8 cellular contexts compared by ENCODE assay signal in genomic region chr6:32176476-32177181, GRCh38. TPM values are rescaled to one million over a fixed set of nuclear protein-coding genes. Genes with fewer than 3 reads are reported as not detected.
DNase-seq lines count a peak whose midpoint lies in the region; ATAC-seq and TF ChIP-seq lines count a peak whose summit lies in the region.

No MANE protein-coding gene starts in this region.

- H2BK5ac ChIP-seq in trophoblast cell (ENCODE audit: low read depth, low read length, poor library complexity) = peak overlapping the region; percentile 62

- peak overlapping the region; percentile 69 for H2AK5ac ChIP-seq in trophoblast cell (ENCODE audit: low read length)

- H3K27me3 ChIP-seq in esophagus muscularis mucosa (no peaks in the 10 kb centered on the region), trophoblast cell (ENCODE audit: insufficient read depth, low read length) (no peaks in the 10 kb centered on the region)

- no peak overlapping the region for H3K23ac ChIP-seq in trophoblast cell (ENCODE audit: low read length)

- H3K79me2 ChIP-seq in trophoblast cell (ENCODE audit: control insufficient read depth, insufficient read depth, low read length, poor library complexity) = peaks cover 10% of the 10 kb centered on the region

- peak overlapping the region; percentile 74 to 93 (median 80) for H3K4me3 ChIP-seq in esophagus muscularis mucosa
- H3K4me3 ChIP-seq in trophoblast cell (ENCODE audit: low read depth, low read length) = no peak overlapping the region

- TF ChIP-seq EP300 in esophagus muscularis mucosa (IDR thresholded peaks at IDR 0.05) = no peak

- H4K12ac ChIP-seq in trophoblast cell (ENCODE audit: low read depth, low read length) = peak overlapping the region; percentile 39

- H3K18ac ChIP-seq in trophoblast cell (ENCODE audit: low read length) = no peak overlapping the region

- H3K9me3 ChIP-seq in esophagus muscularis mucosa (no peaks in the 10 kb centered on the region), trophoblast cell (ENCODE audit: insufficient read depth, low read depth, low read length) (no peaks in the 10 kb centered on the region)

- peak overlapping the region; percentile 76 for H3K14ac ChIP-seq in trophoblast cell (ENCODE audit: low read length)

- H2AFZ ChIP-seq in trophoblast cell (ENCODE audit: insufficient read depth, low read length, poor library complexity) = peak overlapping the region; percentile 37

- no peak overlapping the region for H3K4ac ChIP-seq in trophoblast cell (ENCODE audit: low read depth, low read length)

- TF ChIP-seq CTCF in RWPE1 (conservative IDR thresholded peaks at IDR 0.05; ENCODE audit: low read depth) (no peak), esophagus muscularis mucosa (IDR thresholded peaks at IDR 0.05) (no peak)

- peak overlapping the region; percentile 86 for H4K91ac ChIP-seq in trophoblast cell (ENCODE audit: low read depth, low read length)

- ATAC-seq in HG02763 (IDR thresholded peaks at IDR 0.05; ENCODE audit: unreplicated experiment) = no peak
- no peak for ATAC-seq in GM18502 (IDR thresholded peaks at IDR 0.05; ENCODE audit: poor library complexity, unreplicated experiment)

- peak overlapping the region; percentile 55 for H2BK12ac ChIP-seq in trophoblast cell (ENCODE audit: low read length)

- CTCF ChIA-PET in RWPE1 (lab: Yijun Ruan, JAX) = interaction anchor here (0.8 to 1.2 kb wide), 2 partner anchors 19 to 57 kb away, joined by 3 read pairs; no protein-coding TSS in a partner anchor

- no peak for TF ChIP-seq POLR2A in esophagus muscularis mucosa (IDR thresholded peaks at IDR 0.05; ENCODE audit: low read depth)

- intact Hi-C loops in esophagus muscularis mucosa (cut with DNase I) = no loop called here

- H3K79me1 ChIP-seq in trophoblast cell (ENCODE audit: low read length) = peaks cover 14% of the 10 kb centered on the region

- peak overlapping the region; percentile 91 for H4K8ac ChIP-seq in trophoblast cell (ENCODE audit: low read depth, low read length)

- peak overlapping the region; percentile 79 for H3K4me2 ChIP-seq in trophoblast cell (ENCODE audit: low read length)

- H3K36me3 ChIP-seq in esophagus muscularis mucosa (peaks cover 0 to 22% (median 20%) of the 10 kb centered on the region in 4 donors), trophoblast cell (ENCODE audit: control insufficient read depth in 1 of 2, insufficient read depth in 2 of 2, low read length in 2 of 2) (peaks cover 10 to 14% of the 10 kb centered on the region in 2 experiments)

- 19% methylated on average over 5 of the region's 5 CpGs for WGBS in esophagus muscularis mucosa
- WGBS in trophoblast cell (ENCODE audit: extremely low coverage, insufficient coverage, insufficient read length) = no CpG with 5 or more reads among the region's 5 CpGs

- peak overlapping the region; percentile 97 for H3K27ac ChIP-seq in RWPE1
- peak overlapping the region; percentile 94 to 99 (median 96) for H3K27ac ChIP-seq in esophagus muscularis mucosa (replicated peaks in 1 of 4)
- peak overlapping the region; percentile 91 for H3K27ac ChIP-seq in trophoblast cell (ENCODE audit: low read depth, low read length)

- H3K4me1 ChIP-seq in esophagus muscularis mucosa (peaks cover 46 to 76% (median 75%) of the 10 kb centered on the region in 4 donors), trophoblast cell (ENCODE audit: control insufficient read depth in 1 of 2, insufficient read depth in 2 of 2, low read length in 2 of 2) (peaks cover 13 to 32% of the 10 kb centered on the region in 2 experiments)

- DNase-seq in DMS53 (lab: John Stamatoyannopoulos, UW) = peak; percentile 69
- no peak for DNase-seq in DMS53 treated with DMSO at 0.1 percent for 48 hours (lab: John Stamatoyannopoulos, UW; ENCODE audit: unreplicated experiment)
- DNase-seq in RWPE1 (ENCODE audit: low spot score) = peak; percentile 77
- DNase-seq in esophagus muscularis mucosa (ENCODE audit: extremely low spot score) = no peak
- DNase-seq in trophoblast cell = peak; percentile 9 to 11
- DNase-seq in dermis blood vessel endothelial cell = no peak

- H3K9ac ChIP-seq in trophoblast cell (ENCODE audit: low read length) = peak overlapping the region; percentile 6

- peak overlapping the region; percentile 8 for H2BK120ac ChIP-seq in trophoblast cell (ENCODE audit: insufficient read depth, low read length, poor library complexity)

- POLR2A ChIA-PET in RWPE1 (lab: Yijun Ruan, JAX; ENCODE audit: low non-redundant PET) = interaction anchor here (0.5 kb wide), 3 partner anchors 260 to 795 kb away, joined by 3 to 4 read pairs (median 3); no protein-coding TSS in a partner anchor

RNA-seq across cellular contexts. Expression of gene AGPAT1, which starts 0.7 kb away (rescaled TPM):
- 10 to 100 TPM; 52.7 to 76.7 (median 68.9) TPM for total RNA-seq in esophagus muscularis mucosa
- 67.1 and 67.2 TPM in 2 replicates for polyA plus RNA-seq in trophoblast cell (2013)
- 9.5 and 22.2 TPM in 2 replicates for total RNA-seq in dermis blood vessel endothelial cell

RNA-seq across cellular contexts. Expression of gene RNF5, which starts 1.6 kb away (rescaled TPM):
- total RNA-seq in esophagus muscularis mucosa = 10 to 100 TPM; 76.2 to 91.4 (median 88.5) TPM
- polyA plus RNA-seq in trophoblast cell (2013) = 51.4 and 55.5 TPM in 2 replicates
- 31.6 and 53.1 TPM in 2 replicates for total RNA-seq in dermis blood vessel endothelial cell

RNA-seq across cellular contexts. Expression of gene AGER, which starts 7.4 kb away (rescaled TPM):
- total RNA-seq in esophagus muscularis mucosa (1 to 10 TPM in 3 of 4 donors, under 1 TPM in 1; 0.83 to 5.9 (median 3.8) TPM), dermis blood vessel endothelial cell (0.74 and 0.85 TPM in 2 replicates)
- 7.3 and 8.1 TPM in 2 replicates for polyA plus RNA-seq in trophoblast cell (2013)

RNA-seq across cellular contexts. Expression of gene EGFL8, which starts 12.2 kb away (rescaled TPM):
- total RNA-seq in esophagus muscularis mucosa = 10 to 100 TPM in 2 of 4 donors, 1 to 10 TPM in 2; 8.1 to 20.7 (median 13.9) TPM
- polyA plus RNA-seq in trophoblast cell (2013) = 21.6 and 24.5 TPM in 2 replicates
- total RNA-seq in dermis blood vessel endothelial cell = 1.3 and 2.7 TPM in 2 replicates

RNA-seq across cellular contexts. Expression of gene PBX2, which starts 13.4 kb away (rescaled TPM):
- total RNA-seq in esophagus muscularis mucosa (10 to 100 TPM; 43.6 to 95.9 (median 59.3) TPM), dermis blood vessel endothelial cell (62.3 and 85.6 TPM in 2 replicates)
- 90.9 and 95.5 TPM in 2 replicates for polyA plus RNA-seq in trophoblast cell (2013)

Comparison
In these comparisons a context has a peak if more than half of its experiments do, and no peak if none do; other contexts are left out.
1. DNase-seq: peak in DMS53 (single experiment), RWPE1 (single experiment) and trophoblast cell (2 of 2); none in DMS53 treated with DMSO at 0.1 percent for 48 hours (single experiment), esophagus muscularis mucosa (single experiment) and dermis blood vessel endothelial cell (single experiment).
2. Peak in every context shown above with its lines, with median percentiles within 50 percentile points of each other: H3K27ac ChIP-seq.